In genomic region chr2:53941749-53942148, GRCh38 we compare ENCODE assay signal across 20 cellular contexts.
DNase-seq lines count a peak whose midpoint lies in the region; ATAC-seq and TF ChIP-seq lines count a peak whose summit lies in the region.
"Had no signal": no experiment of that assay in that cellular context is flagged by ENCODE, and none has a peak within 500 bp of the region (broad histone marks: within the 10 kb centered on the region; RNA-seq: fewer than 3 reads in every experiment).

No MANE protein-coding gene starts in this region.

- H3K4me2 ChIP-seq in OCI-LY1 (ENCODE audit: low read length) = no peak overlapping the region

- H3F3A ChIP-seq in OCI-LY1 (ENCODE audit: insufficient read depth, low read length) = no peaks in the 10 kb centered on the region

- no peaks in the 10 kb centered on the region for H3K27me3 ChIP-seq in OCI-LY1 (ENCODE audit: insufficient read depth, low read length)
- H3K27me3 ChIP-seq: left lung, upper lobe of right lung had no signal

- peaks cover 4% of the 10 kb centered on the region; the same call in 1 of the 2 replicates for H3K79me2 ChIP-seq in OCI-LY1 (ENCODE audit: insufficient read depth, low read length)

- no peaks in the 10 kb centered on the region for H3K9me2 ChIP-seq in OCI-LY1 (ENCODE audit: low read depth, low read length)

- peak; percentile 75 for ATAC-seq in GM19463 (IDR thresholded peaks at IDR 0.05; ENCODE audit: unreplicated experiment)
- peak; percentile 77 for ATAC-seq in HG02852 (IDR thresholded peaks at IDR 0.05; ENCODE audit: unreplicated experiment)
- ATAC-seq in activated CD4-positive, CD25-positive, alpha-beta regulatory T cell treated with anti-CD3 and anti-CD28 coated beads, Interleukin-2, amount 50 U/mL, for 24 hours = no peak
- ATAC-seq: esophagus mucosa, left lung, upper lobe of right lung had no signal

- no peaks in the 10 kb centered on the region for H3K9me3 ChIP-seq in OCI-LY1 (ENCODE audit: low read length)
- H3K9me3 ChIP-seq: left lung, upper lobe of right lung had no signal

- H3K4me1 ChIP-seq in OCI-LY1 (ENCODE audit: insufficient read depth, low read length, severe bottlenecking) = peaks cover 7% of the 10 kb centered on the region

- H3K27ac ChIP-seq in OCI-LY1 (ENCODE audit: low read depth, low read length, poor library complexity, severe bottlenecking) = peak overlapping the region; percentile 4
- H3K27ac ChIP-seq: left lung, upper lobe of right lung had no signal

- peak; percentile 20 for DNase-seq in GM12865 (ENCODE audit: low read depth)
- no peak for DNase-seq in activated CD8-positive, alpha-beta memory T cell treated with anti-CD3 and anti-CD28 coated beads, Interleukin-2, amount 50 U/mL, for 48 hours
- DNase-seq in SW 1271 (lab: John Stamatoyannopoulos, UW) = no peak
- DNase-seq in NCI-H748 treated with DMSO at 0.1 percent for 48 hours (lab: John Stamatoyannopoulos, UW) = no peak
- DNase-seq: activated CD4-positive, alpha-beta T cell treated with anti-CD3 and anti-CD28 coated beads, Interleukin-2, amount 50 U/mL, for 48 hours; anterior cingulate cortex; cortex of kidney; DMS153; GOT3; KBM-7; left lung; NCI-H1417 treated with DMSO at 0.1 percent for 48 hours; NCI-H510A treated with DMSO at 0.1 percent for 48 hours; retina; upper lobe of right lung had no signal

- H3K36me3 ChIP-seq in OCI-LY1 (ENCODE audit: insufficient read depth, low read length) = peaks cover 83% of the 10 kb centered on the region

- no peak overlapping the region for H3K4me3 ChIP-seq in GM12865 (ENCODE audit: low read depth, low read length)
- no peak overlapping the region for H3K4me3 ChIP-seq in OCI-LY1 (ENCODE audit: low read depth, low read length, poor library complexity, severe bottlenecking)
- H3K4me3 ChIP-seq: left lung, upper lobe of right lung had no signal

- no peak overlapping the region for H2AFZ ChIP-seq in OCI-LY1 (ENCODE audit: low read length)

- no peaks in the 10 kb centered on the region for H4K20me1 ChIP-seq in OCI-LY1 (ENCODE audit: insufficient read depth, low read length)

- H3K9ac ChIP-seq in OCI-LY1 (ENCODE audit: low read length) = no peak overlapping the region

- TF ChIP-seq CTCF in GM12865 (IDR thresholded peaks at IDR 0.05; ENCODE audit: insufficient read depth, low read depth, low read length, missing control alignments) = no peak
- no peak for TF ChIP-seq CTCF in OCI-LY1 (IDR thresholded peaks at IDR 0.05; ENCODE audit: low read length)

Comparison
In these comparisons a context has a peak if more than half of its experiments do, and no peak if none do; other contexts are left out.
1. ATAC-seq: peak in GM19463 (single experiment) and HG02852 (single experiment); none in activated CD4-positive, CD25-positive, alpha-beta regulatory T cell treated with anti-CD3 and anti-CD28 coated beads, Interleukin-2, amount 50 U/mL, for 24 hours (0 of 2).